In the genomic region with DNA sequence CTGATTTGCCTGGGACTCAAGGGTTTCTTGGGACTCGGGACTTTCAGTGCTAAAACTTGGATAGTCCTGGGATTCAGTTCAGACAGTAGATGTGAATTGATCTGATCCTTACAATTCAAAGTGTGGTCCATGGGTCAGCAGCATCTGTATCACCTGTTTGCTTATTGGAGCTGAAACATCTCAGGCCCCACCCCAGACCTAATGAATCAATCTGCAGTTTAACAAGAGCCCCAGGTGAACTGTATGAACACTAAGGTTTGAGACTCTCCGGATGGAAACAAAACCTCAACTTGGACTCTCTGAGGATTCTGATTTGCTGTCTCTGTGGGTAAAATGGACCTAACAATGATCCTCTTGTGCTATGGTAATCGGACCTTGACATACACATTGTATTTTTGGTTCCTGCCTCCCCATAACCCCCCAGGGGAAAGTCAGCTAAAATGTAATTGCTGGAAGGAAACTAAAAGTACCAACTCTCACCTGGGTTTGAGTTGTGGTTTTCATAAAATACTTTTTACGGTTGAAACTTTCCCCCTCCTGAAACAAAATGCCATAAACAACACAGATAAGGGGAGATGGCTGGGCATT, we compare ENCODE assay signal across 24 cellular contexts. TPM values are rescaled to one million over a fixed set of nuclear protein-coding genes. Genes with fewer than 3 reads are reported as not detected.
DNase-seq lines count a peak whose midpoint lies in the region; ATAC-seq and TF ChIP-seq lines count a peak whose summit lies in the region.
"Had no signal": no experiment of that assay in that cellular context is flagged by ENCODE, and none has a peak within 500 bp of the region (broad histone marks: within the 10 kb centered on the region; RNA-seq: fewer than 3 reads in every experiment).

No MANE protein-coding gene starts in this region.

- no peaks in the 10 kb centered on the region for H3K9me3 ChIP-seq in BLaER1
- H3K9me3 ChIP-seq in MM.1S (replicated peaks; ENCODE audit: insufficient read depth, low read length) = no peaks in the 10 kb centered on the region
- H3K9me3 ChIP-seq in esophagus muscularis mucosa = no peaks in the 10 kb centered on the region

- no peaks in the 10 kb centered on the region for H3K36me3 Mint-ChIP-seq in activated naive CD8-positive, alpha-beta T cell treated with anti-CD3 and anti-CD28 coated beads, Interleukin-2, amount 50 U/mL, for 24 hours (ENCODE audit: low read depth)
- H3K36me3 Mint-ChIP-seq: CD4-positive, CD25-positive, alpha-beta regulatory T cell; CD8-positive, alpha-beta memory T cell had no signal

- no peak for TF ChIP-seq EP300 in esophagus muscularis mucosa (IDR thresholded peaks at IDR 0.05)

- DNase-seq in GM12865 (ENCODE audit: low read depth) = peak; percentile 55
- DNase-seq in MM.1S = peak; percentile 10
- peak; percentile 53 for DNase-seq in esophagus muscularis mucosa (ENCODE audit: extremely low spot score)
- DNase-seq in T-helper 2 cell = no peak
- no peak for DNase-seq in activated naive CD8-positive, alpha-beta T cell treated with anti-CD3 and anti-CD28 coated beads, Interleukin-2, amount 50 U/mL, for 24 hours
- DNase-seq in NCI-H1092 (lab: John Stamatoyannopoulos, UW) = no peak
- DNase-seq: 8988T; C1 segment of cervical spinal cord; CD4-positive, CD25-positive, alpha-beta regulatory T cell; CD8-positive, alpha-beta memory T cell; COR-L47; DMS 273 treated with DMSO at 0.1 percent for 48 hours; DMS53; DND-41; EL; IMR-90 had no signal

- no peaks in the 10 kb centered on the region for H3F3A ChIP-seq in MM.1S (ENCODE audit: insufficient read depth, low read length)

- no peak overlapping the region for H3K4me3 ChIP-seq in BLaER1
- no peak overlapping the region for H3K4me3 ChIP-seq in GM12865 (ENCODE audit: low read depth, low read length)
- no peak overlapping the region for H3K4me3 ChIP-seq in MM.1S (ENCODE audit: low read length)
- H3K4me3 ChIP-seq in esophagus muscularis mucosa = no peak overlapping the region
- H3K4me3 ChIP-seq: K562 had no signal

- H3K79me2 ChIP-seq in MM.1S (ENCODE audit: low read length) = no peaks in the 10 kb centered on the region

- H3K4me2 ChIP-seq in BLaER1 = peak overlapping the region; percentile 47
- no peak overlapping the region for H3K4me2 ChIP-seq in MM.1S (ENCODE audit: low read depth, low read length)

- TF ChIP-seq POLR2A in esophagus muscularis mucosa (IDR thresholded peaks at IDR 0.05; ENCODE audit: low read depth) = no peak

- TF ChIP-seq CTCF in GM12865 (IDR thresholded peaks at IDR 0.05; ENCODE audit: insufficient read depth, low read depth, low read length, missing control alignments) = no peak
- no peak for TF ChIP-seq CTCF in MM.1S (IDR thresholded peaks at IDR 0.05; ENCODE audit: low read length)
- no peak for TF ChIP-seq CTCF in esophagus muscularis mucosa (IDR thresholded peaks at IDR 0.05)

- intact Hi-C loops in esophagus muscularis mucosa (cut with DNase I) = loop anchor here (10.0 kb wide), 1 partner anchor 269 kb away; no protein-coding TSS in a partner anchor

- WGBS in esophagus muscularis mucosa = 73% methylated on average over 4 of the region's 4 CpGs

- H3K4me1 ChIP-seq in BLaER1 (peaks cover 17% of the 10 kb centered on the region), MM.1S (ENCODE audit: low read length) (peaks cover 5% of the 10 kb centered on the region), esophagus muscularis mucosa (peaks cover 0 to 3% (median under 1%) of the 10 kb centered on the region in 4 donors)

- H3K9me2 ChIP-seq in MM.1S (replicated peaks; ENCODE audit: insufficient read depth, low read length) = no peaks in the 10 kb centered on the region

- H3K4me1 Mint-ChIP-seq in activated naive CD8-positive, alpha-beta T cell treated with anti-CD3 and anti-CD28 coated beads, Interleukin-2, amount 50 U/mL, for 24 hours = no peaks in the 10 kb centered on the region
- H3K4me1 Mint-ChIP-seq: CD8-positive, alpha-beta memory T cell had no signal

- no peak overlapping the region for H2AFZ ChIP-seq in MM.1S (ENCODE audit: low read length)

- no peak overlapping the region for H3K9ac ChIP-seq in BLaER1
- no peak overlapping the region for H3K9ac ChIP-seq in MM.1S (ENCODE audit: low read length)

- no peaks in the 10 kb centered on the region for H3K9me3 Mint-ChIP-seq in activated naive CD8-positive, alpha-beta T cell treated with anti-CD3 and anti-CD28 coated beads, Interleukin-2, amount 50 U/mL, for 24 hours
- H3K9me3 Mint-ChIP-seq: CD8-positive, alpha-beta memory T cell had no signal

- H4K20me1 ChIP-seq in BLaER1 (no peaks in the 10 kb centered on the region), MM.1S (ENCODE audit: insufficient read depth, low read length) (no peaks in the 10 kb centered on the region)

- ATAC-seq in activated naive CD8-positive, alpha-beta T cell treated with anti-CD3 and anti-CD28 coated beads, Interleukin-2, amount 50 U/mL, for 24 hours = no peak
- no peak for ATAC-seq in HG02973 (IDR thresholded peaks at IDR 0.05; ENCODE audit: unreplicated experiment)
- ATAC-seq: K562 had no signal

- no peak overlapping the region for H3K27ac ChIP-seq in BLaER1
- H3K27ac ChIP-seq in MM.1S (ENCODE audit: low read length) = no peak overlapping the region
- no peak overlapping the region for H3K27ac ChIP-seq in esophagus muscularis mucosa (replicated peaks in 1 of 4)
- H3K27ac ChIP-seq: HL-60 had no signal

- H3K4me3 Mint-ChIP-seq in activated naive CD8-positive, alpha-beta T cell treated with anti-CD3 and anti-CD28 coated beads, Interleukin-2, amount 50 U/mL, for 24 hours = no peak overlapping the region
- H3K4me3 Mint-ChIP-seq: CD4-positive, CD25-positive, alpha-beta regulatory T cell; CD8-positive, alpha-beta memory T cell; H9 had no signal

- H3K27me3 ChIP-seq in BLaER1 = no peaks in the 10 kb centered on the region
- peaks cover 42% of the 10 kb centered on the region; the same call in 1 of the 2 replicates for H3K27me3 ChIP-seq in MM.1S (replicated peaks; ENCODE audit: insufficient read depth, low read length)
- H3K27me3 ChIP-seq in esophagus muscularis mucosa = peaks cover 0 to 8% (median 0%) of the 10 kb centered on the region in 4 donors

- H3K36me3 ChIP-seq in BLaER1 = no peaks in the 10 kb centered on the region
- H3K36me3 ChIP-seq in MM.1S (replicated peaks; ENCODE audit: insufficient read depth, low read length) = no peaks in the 10 kb centered on the region
- H3K36me3 ChIP-seq in esophagus muscularis mucosa = no peaks in the 10 kb centered on the region

- peaks cover 14% of the 10 kb centered on the region for H3K27me3 Mint-ChIP-seq in activated naive CD8-positive, alpha-beta T cell treated with anti-CD3 and anti-CD28 coated beads, Interleukin-2, amount 50 U/mL, for 24 hours

- no peak overlapping the region for H3K27ac Mint-ChIP-seq in activated naive CD8-positive, alpha-beta T cell treated with anti-CD3 and anti-CD28 coated beads, Interleukin-2, amount 50 U/mL, for 24 hours
- H3K27ac Mint-ChIP-seq: CD4-positive, CD25-positive, alpha-beta regulatory T cell; CD8-positive, alpha-beta memory T cell; H9 had no signal

RNA-seq across cellular contexts. Expression of a gene that starts 11.7 kb away (rescaled TPM):
- total RNA-seq in esophagus muscularis mucosa = not detected
- total RNA-seq: A673; CD4-positive, CD25-positive, alpha-beta regulatory T cell; CD8-positive, alpha-beta memory T cell; HT1080; IMR-90 had no signal

RNA-seq across cellular contexts. Expression of a gene that starts 24.8 kb away (rescaled TPM):
- total RNA-seq in esophagus muscularis mucosa = under 1 TPM in 3 of 4 donors, not detected in 1; under 0.01 to 0.39 (median under 0.01) TPM
- total RNA-seq: CD4-positive, CD25-positive, alpha-beta regulatory T cell; CD8-positive, alpha-beta memory T cell; G401; HT1080; IMR-90 had no signal

Comparison
In these comparisons a context has a peak if more than half of its experiments do, and no peak if none do; other contexts are left out.
1. DNase-seq: peak in GM12865 (single experiment), MM.1S (single experiment) and esophagus muscularis mucosa (single experiment); none in T-helper 2 cell (0 of 5), activated naive CD8-positive, alpha-beta T cell treated with anti-CD3 and anti-CD28 coated beads, Interleukin-2, amount 50 U/mL, for 24 hours (single experiment) and NCI-H1092 (single experiment).